2 cellular contexts compared by ENCODE assay signal in the genomic region with DNA sequence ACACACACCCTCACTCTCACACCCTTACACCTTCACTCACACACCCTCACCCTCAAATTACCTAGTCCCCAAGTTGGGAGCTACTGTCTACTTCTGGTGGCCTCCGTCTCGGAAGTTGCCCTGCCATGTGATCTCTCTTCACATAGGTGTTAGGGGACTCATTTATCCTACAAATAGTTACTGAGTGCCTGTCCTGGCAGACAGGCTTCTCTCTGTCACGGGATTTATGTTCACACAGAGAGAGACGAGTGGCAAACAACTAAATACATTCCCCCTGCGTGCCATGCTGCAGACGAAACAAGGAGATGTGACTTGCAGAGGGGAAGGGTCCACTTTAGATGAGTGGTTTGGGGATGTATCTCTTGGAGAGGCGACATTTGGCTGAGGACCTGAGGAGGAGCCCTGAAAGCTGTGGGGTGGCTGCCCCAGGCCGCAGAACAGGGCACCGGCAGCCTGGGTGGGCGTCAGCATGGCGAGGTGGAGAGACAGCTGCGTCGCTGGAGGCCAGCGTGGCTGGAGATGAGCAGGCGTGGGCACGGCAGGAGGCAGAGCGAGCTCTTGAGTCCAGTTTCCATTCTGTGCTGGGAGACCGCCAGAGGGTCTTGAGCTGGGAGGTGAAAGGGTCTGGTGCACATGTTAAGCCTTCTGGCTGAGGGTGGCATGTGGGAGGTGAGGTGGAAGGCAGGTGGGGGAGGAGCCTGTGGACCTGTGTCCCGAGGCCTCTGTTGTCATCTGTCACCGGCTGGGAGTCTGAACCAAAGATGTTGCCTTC.
TF ChIP-seq lines count a peak whose summit lies in the region.

No MANE protein-coding gene starts in this region.

TF ChIP-seq in HEK293, 187 proteins besides CTCF, POLR2A, EP300 and RAD21:
- no peak for TF ChIP-seq ZNF785 (tag by site-specific recombination; IDR thresholded peaks at IDR 0.05)
- no peak for TF ChIP-seq ZNF654 (tag by site-specific recombination; IDR thresholded peaks at IDR 0.05; ENCODE audit: low read depth)
- TF ChIP-seq ZFHX2 (tag by site-specific recombination; conservative IDR thresholded peaks at IDR 0.05): peak; percentile 22; the same call in 1 of the 2 replicates
- TF ChIP-seq ZNF677 (tag by site-specific recombination; IDR thresholded peaks at IDR 0.05): no peak
- TF ChIP-seq EGR2 (tag by site-specific recombination; IDR thresholded peaks at IDR 0.05; ENCODE audit: low read depth): peak; percentile 48; the same call in 1 of the 2 replicates
- TF ChIP-seq, protein P1, sequence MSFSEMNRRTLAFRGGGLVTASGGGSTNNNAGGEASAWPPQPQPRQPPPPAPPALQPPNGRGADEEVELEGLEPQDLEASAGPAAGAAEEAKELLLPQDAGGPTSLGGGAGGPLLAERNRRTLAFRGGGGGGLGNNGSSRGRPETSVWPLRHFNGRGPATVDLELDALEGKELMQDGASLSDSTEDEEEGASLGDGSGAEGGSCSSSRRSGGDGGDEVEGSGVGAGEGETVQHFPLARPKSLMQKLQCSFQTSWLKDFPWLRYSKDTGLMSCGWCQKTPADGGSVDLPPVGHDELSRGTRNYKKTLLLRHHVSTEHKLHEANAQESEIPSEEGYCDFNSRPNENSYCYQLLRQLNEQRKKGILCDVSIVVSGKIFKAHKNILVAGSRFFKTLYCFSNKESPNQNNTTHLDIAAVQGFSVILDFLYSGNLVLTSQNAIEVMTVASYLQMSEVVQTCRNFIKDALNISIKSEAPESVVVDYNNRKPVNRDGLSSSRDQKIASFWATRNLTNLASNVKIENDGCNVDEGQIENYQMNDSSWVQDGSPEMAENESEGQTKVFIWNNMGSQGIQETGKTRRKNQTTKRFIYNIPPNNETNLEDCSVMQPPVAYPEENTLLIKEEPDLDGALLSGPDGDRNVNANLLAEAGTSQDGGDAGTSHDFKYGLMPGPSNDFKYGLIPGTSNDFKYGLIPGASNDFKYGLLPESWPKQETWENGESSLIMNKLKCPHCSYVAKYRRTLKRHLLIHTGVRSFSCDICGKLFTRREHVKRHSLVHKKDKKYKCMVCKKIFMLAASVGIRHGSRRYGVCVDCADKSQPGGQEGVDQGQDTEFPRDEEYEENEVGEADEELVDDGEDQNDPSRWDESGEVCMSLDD (tag by site-specific recombination; IDR thresholded peaks at IDR 0.05): no peak
TF ChIP-seq in HEK293: peak in this region for 2.

TF ChIP-seq in H1, 55 proteins besides CTCF, POLR2A, EP300 and RAD21:
- TF ChIP-seq RBBP5 (IDR thresholded peaks at IDR 0.05; ENCODE audit: borderline replicate concordance, low read depth, low read length) (no peak), TEAD4 (IDR thresholded peaks at IDR 0.05; ENCODE audit: low read depth, low read length) (no peak), NRF1 (IDR thresholded peaks at IDR 0.05; ENCODE audit: low read depth, low read length) (no peak), KDM5A (IDR thresholded peaks at IDR 0.05; ENCODE audit: low read length) (no peak), RNF2 (IDR thresholded peaks at IDR 0.05; ENCODE audit: borderline replicate concordance, low read depth, low read length, missing control alignments, poor library complexity, severe bottlenecking) (no peak), SP2 (IDR thresholded peaks at IDR 0.05; ENCODE audit: low read length) (no peak), HDAC6 (IDR thresholded peaks at IDR 0.05; ENCODE audit: low read depth, low read length) (no peak)
- TF ChIP-seq, protein P2, sequence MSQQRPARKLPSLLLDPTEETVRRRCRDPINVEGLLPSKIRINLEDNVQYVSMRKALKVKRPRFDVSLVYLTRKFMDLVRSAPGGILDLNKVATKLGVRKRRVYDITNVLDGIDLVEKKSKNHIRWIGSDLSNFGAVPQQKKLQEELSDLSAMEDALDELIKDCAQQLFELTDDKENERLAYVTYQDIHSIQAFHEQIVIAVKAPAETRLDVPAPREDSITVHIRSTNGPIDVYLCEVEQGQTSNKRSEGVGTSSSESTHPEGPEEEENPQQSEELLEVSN (IDR thresholded peaks at IDR 0.05): no peak
- TF ChIP-seq, protein P3, sequence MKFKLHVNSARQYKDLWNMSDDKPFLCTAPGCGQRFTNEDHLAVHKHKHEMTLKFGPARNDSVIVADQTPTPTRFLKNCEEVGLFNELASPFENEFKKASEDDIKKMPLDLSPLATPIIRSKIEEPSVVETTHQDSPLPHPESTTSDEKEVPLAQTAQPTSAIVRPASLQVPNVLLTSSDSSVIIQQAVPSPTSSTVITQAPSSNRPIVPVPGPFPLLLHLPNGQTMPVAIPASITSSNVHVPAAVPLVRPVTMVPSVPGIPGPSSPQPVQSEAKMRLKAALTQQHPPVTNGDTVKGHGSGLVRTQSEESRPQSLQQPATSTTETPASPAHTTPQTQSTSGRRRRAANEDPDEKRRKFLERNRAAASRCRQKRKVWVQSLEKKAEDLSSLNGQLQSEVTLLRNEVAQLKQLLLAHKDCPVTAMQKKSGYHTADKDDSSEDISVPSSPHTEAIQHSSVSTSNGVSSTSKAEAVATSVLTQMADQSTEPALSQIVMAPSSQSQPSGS (IDR thresholded peaks at IDR 0.05; ENCODE audit: low read length): no peak
TF ChIP-seq in H1: peak in this region for 0.
